In genomic region chr12:89259831-89260230, GRCh38 we compare ENCODE assay signal across 22 cellular contexts.
"Had no signal": no experiment of that assay in that cellular context is flagged by ENCODE, and none has a peak within 500 bp of the region (broad histone marks: within the 10 kb centered on the region; RNA-seq: fewer than 3 reads in every experiment).

No MANE protein-coding gene starts in this region.

- H3K9ac ChIP-seq: neural progenitor cell had no signal

- H3K4me2 ChIP-seq: neural progenitor cell had no signal

- H2AFZ ChIP-seq: neural progenitor cell had no signal

- H3K27ac ChIP-seq: cardiac muscle cell, left ventricle myocardium inferior, neural progenitor cell, testis, uterus had no signal

- DNase-seq: activated B cell treated with CpG ODN at 0.5 μM for 24 hours; activated CD4-positive, alpha-beta T cell treated with anti-CD3 and anti-CD28 coated beads for 36 hours; activated CD4-positive, alpha-beta T cell treated with anti-CD3 and anti-CD28 coated beads, Interleukin-2, amount 50 U/mL, for 4 hours; activated CD8-positive, alpha-beta memory T cell treated with anti-CD3 and anti-CD28 coated beads for 24 hours; activated CD8-positive, alpha-beta memory T cell treated with anti-CD3 and anti-CD28 coated beads, Interleukin-2, amount 50 U/mL, for 4 hours; activated naive CD4-positive, alpha-beta T cell; activated naive CD8-positive, alpha-beta T cell treated with anti-CD3 and anti-CD28 coated beads, Interleukin-2, amount 10 ng/mL, durations not matched to agents 7 days and 5 days; activated T-cell treated with anti-CD3 and anti-CD28 coated beads, Interleukin-2, amount 50 U/mL, for 24 hours; amygdala; foreskin melanocyte; glutamatergic neuron; hippocampal formation; left ventricle myocardium inferior; naive thymus-derived CD4-positive, alpha-beta T cell; stimulated activated CD4-positive, alpha-beta T cell treated with anti-CD3 and anti-CD28 coated beads, Interleukin-2, amount 100 ng/mL, for 48 hours; stimulated activated naive CD4-positive, alpha-beta T cell; testis; trophoblast cell; uterus had no signal

- H3K4me1 ChIP-seq: testis, uterus had no signal

- H3K4me3 ChIP-seq: cardiac muscle cell, left ventricle myocardium inferior, neural progenitor cell, testis, uterus had no signal

- ATAC-seq: activated CD4-positive, alpha-beta T cell treated with anti-CD3 and anti-CD28 coated beads for 36 hours; activated T-helper 17 cell treated with anti-CD3 and anti-CD28 coated beads, Interleukin-2, amount 50 U/mL, for 72 hours; naive thymus-derived CD4-positive, alpha-beta T cell had no signal

- H3K36me3 ChIP-seq: cardiac muscle cell, left ventricle myocardium inferior, neural progenitor cell, uterus had no signal

- H3K27me3 ChIP-seq: cardiac muscle cell, neural progenitor cell, testis, uterus had no signal

- H3K9me3 ChIP-seq: testis, uterus had no signal
